Comparison of ENCODE assay signal across 30 cellular contexts in the genomic region with DNA sequence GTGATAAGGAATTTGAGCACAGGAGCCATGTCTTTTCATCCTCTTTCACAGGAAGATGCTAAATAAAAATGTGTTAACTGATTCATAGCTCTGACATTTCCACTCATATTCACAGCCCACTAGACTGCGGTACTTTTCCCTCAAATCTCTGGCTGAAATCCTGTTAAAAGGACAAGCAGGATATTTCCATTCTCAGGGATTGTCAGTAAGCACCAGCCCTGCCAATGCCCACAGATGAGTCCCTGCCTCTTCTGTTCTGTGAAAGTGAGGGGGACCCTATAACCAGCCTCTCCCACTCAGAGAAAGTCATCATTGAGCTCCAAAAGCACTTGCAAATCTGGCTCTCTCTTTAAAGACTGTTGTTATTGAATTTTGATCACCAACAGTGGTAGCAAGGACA.
"Had no signal": no experiment of that assay in that cellular context is flagged by ENCODE, and none has a peak within 500 bp of the region (broad histone marks: within the 10 kb centered on the region; RNA-seq: fewer than 3 reads in every experiment).

No MANE protein-coding gene starts in this region.

- H3K27ac ChIP-seq: adrenal gland, body of pancreas had no signal

- H3K9me3 ChIP-seq: adrenal gland, body of pancreas had no signal

- FAIRE-seq: colon, frontal cortex had no signal

- H3K4me3 ChIP-seq: adrenal gland, body of pancreas had no signal

- H3K27me3 ChIP-seq: adrenal gland, body of pancreas had no signal

- DNase-seq: activated CD4-positive, alpha-beta memory T cell treated with anti-CD3 and anti-CD28 coated beads for 36 hours; activated CD4-positive, alpha-beta T cell treated with anti-CD3 and anti-CD28 coated beads for 36 hours; activated CD4-positive, alpha-beta T cell treated with anti-CD3 and anti-CD28 coated beads, Interleukin-2, amount 10 ng/mL, durations not matched to agents 24 days and 14 days; activated CD4-positive, CD25-positive, alpha-beta regulatory T cell; activated CD4-positive, CD25-positive, alpha-beta regulatory T cell treated with anti-CD3 and anti-CD28 coated beads, Interleukin-2, amount 50 U/mL, for 72 hours; activated CD8-positive, alpha-beta memory T cell treated with anti-CD3 and anti-CD28 coated beads, Interleukin-2, amount 10 ng/mL, durations not matched to agents 7 days and 5 days; activated CD8-positive, alpha-beta memory T cell treated with anti-CD3 and anti-CD28 coated beads, Interleukin-2, amount 50 U/mL, for 4 hours; activated CD8-positive, alpha-beta T cell treated with anti-CD3 and anti-CD28 coated beads, Interleukin-2, amount 10 ng/mL, durations not matched to agents 7 days and 5 days; activated effector memory CD4-positive, alpha-beta T cell treated with anti-CD3 and anti-CD28 coated beads, Interleukin-2, amount 50 U/mL, for 16 hours; activated naive CD4-positive, alpha-beta T cell treated with anti-CD3 and anti-CD28 coated beads for 36 hours; activated naive CD8-positive, alpha-beta T cell treated with anti-CD3 and anti-CD28 coated beads for 36 hours; activated naive CD8-positive, alpha-beta T cell treated with anti-CD3 and anti-CD28 coated beads, Interleukin-2, amount 50 U/mL, for 24 hours; activated T-cell treated with anti-CD3 and anti-CD28 coated beads, Interleukin-2, amount 50 U/mL, for 1 hour; activated T-cell treated with anti-CD3 and anti-CD28 coated beads, Interleukin-2, amount 50 U/mL, for 48 hours; adrenal gland; aorta; body of pancreas; caudate nucleus; cortex of kidney; dermis blood vessel endothelial cell; effector CD8-positive, alpha-beta T cell; endodermal cell; foreskin fibroblast; head of caudate nucleus; T-helper 1 cell; T-helper 17 cell; T1000 had no signal

- ATAC-seq: activated CD4-positive, alpha-beta T cell treated with anti-CD3 and anti-CD28 coated beads for 36 hours; activated CD8-positive, alpha-beta memory T cell treated with anti-CD3 and anti-CD28 coated beads, Interleukin-2, amount 10 ng/mL, durations not matched to agents 7 days and 5 days; activated CD8-positive, alpha-beta T cell treated with anti-CD3 and anti-CD28 coated beads, Interleukin-2, amount 10 ng/mL, durations not matched to agents 7 days and 5 days; activated naive CD8-positive, alpha-beta T cell treated with anti-CD3 and anti-CD28 coated beads, Interleukin-2, amount 50 U/mL, for 24 hours; body of pancreas; esophagus mucosa; T-helper 17 cell had no signal

- H3K36me3 ChIP-seq: adrenal gland had no signal

- H3K4me1 ChIP-seq: adrenal gland had no signal
